ENCODE assay signal across 2 cellular contexts in the genomic region with DNA sequence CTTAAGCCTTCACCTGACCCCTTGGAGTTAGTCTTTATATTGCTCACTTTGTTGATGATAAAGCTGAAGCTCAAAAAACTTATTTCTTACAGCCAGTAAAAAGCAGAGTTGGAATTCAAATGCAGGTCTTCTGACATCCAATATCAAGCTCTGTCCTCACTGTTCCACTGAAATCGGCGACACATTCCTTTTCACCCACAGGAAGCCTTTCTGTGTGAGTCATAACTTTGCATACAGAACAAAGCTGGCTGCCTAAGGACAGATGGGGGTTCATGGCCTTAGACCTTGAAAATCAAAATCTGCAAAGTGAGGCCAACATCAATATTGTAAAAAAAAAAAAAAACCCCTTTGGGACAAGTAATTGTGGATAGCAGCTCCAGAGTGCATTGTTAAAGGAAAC.
TF ChIP-seq lines count a peak whose summit lies in the region.

No MANE protein-coding gene starts in this region.

TF ChIP-seq in A549, 52 proteins besides CTCF, POLR2A, EP300 and RAD21 (continued from another document):
- TF ChIP-seq HDAC2 (IDR thresholded peaks at IDR 0.05) (no peak), EHF (CRISPR knock-in tag; IDR thresholded peaks at IDR 0.05) (no peak), ZFP36 (IDR thresholded peaks at IDR 0.05; ENCODE audit: borderline replicate concordance, partially characterized antibody) (peak; percentile 10), TP53 (CRISPR knock-in tag; IDR thresholded peaks at IDR 0.05) (no peak), JUNB (IDR thresholded peaks at IDR 0.05) (peak; percentile 55; the same call in 1 of the 2 replicates), PBX3 (IDR thresholded peaks at IDR 0.05) (no peak), FOSB (CRISPR knock-in tag; IDR thresholded peaks at IDR 0.05) (no peak), NPAS2 (CRISPR knock-in tag; IDR thresholded peaks at IDR 0.05; ENCODE audit: borderline replicate concordance) (no peak), FOSL2 (IDR thresholded peaks at IDR 0.05) (peak; percentile 66), FOSL2 (CRISPR knock-in tag; IDR thresholded peaks at IDR 0.05) (peak; percentile 85), EHMT2 (IDR thresholded peaks at IDR 0.05; ENCODE audit: low read depth) (no peak), RNF2 (IDR thresholded peaks at IDR 0.05; ENCODE audit: borderline replicate concordance, low read depth) (no peak), TFCP2L1 (CRISPR knock-in tag; IDR thresholded peaks at IDR 0.05) (no peak), RCOR1 (IDR thresholded peaks at IDR 0.05; ENCODE audit: low read depth, low read length) (no peak), GATA3 (IDR thresholded peaks at IDR 0.05; ENCODE audit: borderline replicate concordance) (peak; percentile 52; the same call in 1 of the 2 replicates), CHD2 (IDR thresholded peaks at IDR 0.05; ENCODE audit: low read length, partially characterized antibody) (peak; percentile 31), HOXB13 (CRISPR knock-in tag; IDR thresholded peaks at IDR 0.05; ENCODE audit: low read depth) (no peak), BHLHE40 (IDR thresholded peaks at IDR 0.05; ENCODE audit: low read depth, low read length) (no peak), PHF8 (IDR thresholded peaks at IDR 0.05; ENCODE audit: borderline replicate concordance, low read depth) (no peak), HES2 (IDR thresholded peaks at IDR 0.05) (no peak), RARB (CRISPR knock-in tag; IDR thresholded peaks at IDR 0.05) (no peak), CEBPB (IDR thresholded peaks at IDR 0.05) (0 out of 4 replicates have a peak, but pooled peaks of 1 of the 2 experiments have one; percentile 13), NFE2L2 (conservative IDR thresholded peaks at IDR 0.05; ENCODE audit: low read length) (no peak), ZNF302 (CRISPR knock-in tag; IDR thresholded peaks at IDR 0.05) (no peak), SREBF2 (IDR thresholded peaks at IDR 0.05) (no peak), CBX8 (IDR thresholded peaks at IDR 0.05) (no peak), CBX2 (IDR thresholded peaks at IDR 0.05; ENCODE audit: borderline replicate concordance, low read depth) (no peak), ZSCAN20 (CRISPR knock-in tag; IDR thresholded peaks at IDR 0.05) (no peak), MAFK (IDR thresholded peaks at IDR 0.05; ENCODE audit: partially characterized antibody) (no peak), MAZ (IDR thresholded peaks at IDR 0.05; ENCODE audit: borderline replicate concordance, low read depth, low read length) (no peak), MYC (IDR thresholded peaks at IDR 0.05; ENCODE audit: borderline replicate concordance, low read length) (no peak)
- TF ChIP-seq, protein P1, sequence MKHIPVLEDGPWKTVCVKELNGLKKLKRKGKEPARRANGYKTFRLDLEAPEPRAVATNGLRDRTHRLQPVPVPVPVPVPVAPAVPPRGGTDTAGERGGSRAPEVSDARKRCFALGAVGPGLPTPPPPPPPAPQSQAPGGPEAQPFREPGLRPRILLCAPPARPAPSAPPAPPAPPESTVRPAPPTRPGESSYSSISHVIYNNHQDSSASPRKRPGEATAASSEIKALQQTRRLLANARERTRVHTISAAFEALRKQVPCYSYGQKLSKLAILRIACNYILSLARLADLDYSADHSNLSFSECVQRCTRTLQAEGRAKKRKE (CRISPR knock-in tag; IDR thresholded peaks at IDR 0.05; ENCODE audit: low read depth) = no peak
- TF ChIP-seq, protein P2, sequence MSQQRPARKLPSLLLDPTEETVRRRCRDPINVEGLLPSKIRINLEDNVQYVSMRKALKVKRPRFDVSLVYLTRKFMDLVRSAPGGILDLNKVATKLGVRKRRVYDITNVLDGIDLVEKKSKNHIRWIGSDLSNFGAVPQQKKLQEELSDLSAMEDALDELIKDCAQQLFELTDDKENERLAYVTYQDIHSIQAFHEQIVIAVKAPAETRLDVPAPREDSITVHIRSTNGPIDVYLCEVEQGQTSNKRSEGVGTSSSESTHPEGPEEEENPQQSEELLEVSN (IDR thresholded peaks at IDR 0.05; ENCODE audit: borderline replicate concordance, low read depth) = no peak
- TF ChIP-seq, protein P3, sequence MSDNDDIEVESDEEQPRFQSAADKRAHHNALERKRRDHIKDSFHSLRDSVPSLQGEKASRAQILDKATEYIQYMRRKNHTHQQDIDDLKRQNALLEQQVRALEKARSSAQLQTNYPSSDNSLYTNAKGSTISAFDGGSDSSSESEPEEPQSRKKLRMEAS (IDR thresholded peaks at IDR 0.05) = no peak; the same call in 1 of the 2 replicates
- TF ChIP-seq, protein P4, sequence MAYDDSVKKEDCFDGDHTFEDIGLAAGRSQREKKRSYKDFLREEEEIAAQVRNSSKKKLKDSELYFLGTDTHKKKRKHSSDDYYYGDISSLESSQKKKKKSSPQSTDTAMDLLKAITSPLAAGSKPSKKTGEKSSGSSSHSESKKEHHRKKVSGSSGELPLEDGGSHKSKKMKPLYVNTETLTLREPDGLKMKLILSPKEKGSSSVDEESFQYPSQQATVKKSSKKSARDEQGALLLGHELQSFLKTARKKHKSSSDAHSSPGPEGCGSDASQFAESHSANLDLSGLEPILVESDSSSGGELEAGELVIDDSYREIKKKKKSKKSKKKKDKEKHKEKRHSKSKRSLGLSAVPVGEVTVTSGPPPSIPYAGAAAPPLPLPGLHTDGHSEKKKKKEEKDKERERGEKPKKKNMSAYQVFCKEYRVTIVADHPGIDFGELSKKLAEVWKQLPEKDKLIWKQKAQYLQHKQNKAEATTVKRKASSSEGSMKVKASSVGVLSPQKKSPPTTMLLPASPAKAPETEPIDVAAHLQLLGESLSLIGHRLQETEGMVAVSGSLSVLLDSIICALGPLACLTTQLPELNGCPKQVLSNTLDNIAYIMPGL (CRISPR knock-in tag; IDR thresholded peaks at IDR 0.05; ENCODE audit: borderline replicate concordance) = no peak
TF ChIP-seq in A549: peak in this region for 7.

TF ChIP-seq in Ishikawa, 13 proteins besides CTCF, POLR2A, EP300 and RAD21 (continued from another document):
- TF ChIP-seq, protein P5, sequence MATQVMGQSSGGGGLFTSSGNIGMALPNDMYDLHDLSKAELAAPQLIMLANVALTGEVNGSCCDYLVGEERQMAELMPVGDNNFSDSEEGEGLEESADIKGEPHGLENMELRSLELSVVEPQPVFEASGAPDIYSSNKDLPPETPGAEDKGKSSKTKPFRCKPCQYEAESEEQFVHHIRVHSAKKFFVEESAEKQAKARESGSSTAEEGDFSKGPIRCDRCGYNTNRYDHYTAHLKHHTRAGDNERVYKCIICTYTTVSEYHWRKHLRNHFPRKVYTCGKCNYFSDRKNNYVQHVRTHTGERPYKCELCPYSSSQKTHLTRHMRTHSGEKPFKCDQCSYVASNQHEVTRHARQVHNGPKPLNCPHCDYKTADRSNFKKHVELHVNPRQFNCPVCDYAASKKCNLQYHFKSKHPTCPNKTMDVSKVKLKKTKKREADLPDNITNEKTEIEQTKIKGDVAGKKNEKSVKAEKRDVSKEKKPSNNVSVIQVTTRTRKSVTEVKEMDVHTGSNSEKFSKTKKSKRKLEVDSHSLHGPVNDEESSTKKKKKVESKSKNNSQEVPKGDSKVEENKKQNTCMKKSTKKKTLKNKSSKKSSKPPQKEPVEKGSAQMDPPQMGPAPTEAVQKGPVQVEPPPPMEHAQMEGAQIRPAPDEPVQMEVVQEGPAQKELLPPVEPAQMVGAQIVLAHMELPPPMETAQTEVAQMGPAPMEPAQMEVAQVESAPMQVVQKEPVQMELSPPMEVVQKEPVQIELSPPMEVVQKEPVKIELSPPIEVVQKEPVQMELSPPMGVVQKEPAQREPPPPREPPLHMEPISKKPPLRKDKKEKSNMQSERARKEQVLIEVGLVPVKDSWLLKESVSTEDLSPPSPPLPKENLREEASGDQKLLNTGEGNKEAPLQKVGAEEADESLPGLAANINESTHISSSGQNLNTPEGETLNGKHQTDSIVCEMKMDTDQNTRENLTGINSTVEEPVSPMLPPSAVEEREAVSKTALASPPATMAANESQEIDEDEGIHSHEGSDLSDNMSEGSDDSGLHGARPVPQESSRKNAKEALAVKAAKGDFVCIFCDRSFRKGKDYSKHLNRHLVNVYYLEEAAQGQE (IDR thresholded peaks at IDR 0.05; ENCODE audit: low read depth) = no peak
- no peak for TF ChIP-seq TAF1 (IDR thresholded peaks at IDR 0.05; ENCODE audit: low read depth)
- TF ChIP-seq NFIC (IDR thresholded peaks at IDR 0.05) = 0 out of 2 replicates have a peak, but pooled peaks have one; percentile 22
- no peak for TF ChIP-seq TCF12 (IDR thresholded peaks at IDR 0.05; ENCODE audit: low read depth)
- TF ChIP-seq YY1 (IDR thresholded peaks at IDR 0.05; ENCODE audit: low read depth) = no peak
- no peak for TF ChIP-seq ZBTB7A (IDR thresholded peaks at IDR 0.05; ENCODE audit: low read depth)
- TF ChIP-seq, protein P6, sequence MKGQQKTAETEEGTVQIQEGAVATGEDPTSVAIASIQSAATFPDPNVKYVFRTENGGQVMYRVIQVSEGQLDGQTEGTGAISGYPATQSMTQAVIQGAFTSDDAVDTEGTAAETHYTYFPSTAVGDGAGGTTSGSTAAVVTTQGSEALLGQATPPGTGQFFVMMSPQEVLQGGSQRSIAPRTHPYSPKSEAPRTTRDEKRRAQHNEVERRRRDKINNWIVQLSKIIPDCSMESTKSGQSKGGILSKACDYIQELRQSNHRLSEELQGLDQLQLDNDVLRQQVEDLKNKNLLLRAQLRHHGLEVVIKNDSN (IDR thresholded peaks at IDR 0.05) = no peak
- TF ChIP-seq EGR1 (IDR thresholded peaks at IDR 0.05) = no peak
TF ChIP-seq in Ishikawa: peak in this region for 3.
